1 cellular context compared by ENCODE assay signal in genomic region chr11:128711136-128711535, GRCh38.
TF ChIP-seq lines count a peak whose summit lies in the region.

No MANE protein-coding gene starts in this region.

TF ChIP-seq in GM23338, 12 proteins besides CTCF, POLR2A, EP300 and RAD21 (continued from another document):
- no peak for TF ChIP-seq ZNF462 (CRISPR knock-in tag; IDR thresholded peaks at IDR 0.05)
- TF ChIP-seq ZNF331 (CRISPR knock-in tag; IDR thresholded peaks at IDR 0.05; ENCODE audit: low read depth) = no peak
- no peak for TF ChIP-seq NANOG (IDR thresholded peaks at IDR 0.05; ENCODE audit: borderline replicate concordance)
- no peak for TF ChIP-seq ZNF114 (CRISPR knock-in tag; IDR thresholded peaks at IDR 0.05)
- TF ChIP-seq EZH2phosphoT487 (IDR thresholded peaks at IDR 0.05; ENCODE audit: unreplicated experiment) = no peak
